9 cellular contexts compared by ENCODE assay signal in genomic region chr4:5460106-5460801, GRCh38.
DNase-seq lines count a peak whose midpoint lies in the region; ATAC-seq and TF ChIP-seq lines count a peak whose summit lies in the region.
"Had no signal": no experiment of that assay in that cellular context is flagged by ENCODE, and none has a peak within 500 bp of the region (broad histone marks: within the 10 kb centered on the region; RNA-seq: fewer than 3 reads in every experiment).

No MANE protein-coding gene starts in this region.

- H3K9me3 Mint-ChIP-seq in T-helper 2 cell treated with Interferon-gamma antibody and Interleukin-4, amounts not matched to agents 5 μg/mL and 100 μg/mL, for 36 hours, result no peaks in the 10 kb centered on the region

- no peak overlapping the region for H3K27ac Mint-ChIP-seq in T-helper 2 cell treated with Interferon-gamma antibody and Interleukin-4, amounts not matched to agents 5 μg/mL and 100 μg/mL, for 36 hours

- no peaks in the 10 kb centered on the region for H3K27me3 Mint-ChIP-seq in T-helper 2 cell treated with Interferon-gamma antibody and Interleukin-4, amounts not matched to agents 5 μg/mL and 100 μg/mL, for 36 hours (ENCODE audit: low read depth)

- H3K36me3 Mint-ChIP-seq in T-helper 2 cell treated with Interferon-gamma antibody and Interleukin-4, amounts not matched to agents 5 μg/mL and 100 μg/mL, for 36 hours (ENCODE audit: low read depth), result no peaks in the 10 kb centered on the region

- TF ChIP-seq CTCF in KMS-11 (conservative IDR thresholded peaks at IDR 0.05; ENCODE audit: low read depth, low read length) (peak; percentile 35), lower lobe of right lung (IDR thresholded peaks at IDR 0.05) (peak; percentile 35)

- no peaks in the 10 kb centered on the region for H3K79me2 ChIP-seq in KMS-11 (ENCODE audit: insufficient read depth, low read depth)

- H3K9me3 ChIP-seq in lower lobe of right lung, result no peaks in the 10 kb centered on the region

- no peaks in the 10 kb centered on the region for H3K4me1 Mint-ChIP-seq in T-helper 2 cell treated with Interferon-gamma antibody and Interleukin-4, amounts not matched to agents 5 μg/mL and 100 μg/mL, for 36 hours (ENCODE audit: low read depth)

- no peaks in the 10 kb centered on the region for H3K4me1 ChIP-seq in KMS-11 (ENCODE audit: low read depth, poor library complexity, severe bottlenecking)
- no peaks in the 10 kb centered on the region for H3K4me1 ChIP-seq in lower lobe of right lung

- DNase-seq in ELF-1 (ENCODE audit: low read depth, low spot score) (peak; percentile 36), cerebellar cortex (ENCODE audit: low spot score) (peak; percentile 16), lower lobe of right lung (no peak), hippocampal formation (lab: John Stamatoyannopoulos, UW) (no peak), cerebellum (ENCODE audit: low spot score) (no peak)
- DNase-seq in T-helper 2 cell treated with Interferon-gamma antibody and Interleukin-4, amounts not matched to agents 5 μg/mL and 100 μg/mL, for 36 hours (ENCODE audit: low spot score), result no peak
- DNase-seq: left cardiac atrium had no signal

- H3K27me3 ChIP-seq in KMS-11 (ENCODE audit: insufficient read depth, low read depth), result no peaks in the 10 kb centered on the region
- H3K27me3 ChIP-seq in lower lobe of right lung (ENCODE audit: low read depth), result no peaks in the 10 kb centered on the region

- no peaks in the 10 kb centered on the region for H4K20me1 ChIP-seq in KMS-11 (ENCODE audit: insufficient read depth)

- intact Hi-C loops in lower lobe of right lung (cut with DNase I), result no loop called here

- no peak for ATAC-seq in lower lobe of right lung
- no peak for ATAC-seq in GM18861 (IDR thresholded peaks at IDR 0.05; ENCODE audit: unreplicated experiment)

- H3K36me3 ChIP-seq in KMS-11 (ENCODE audit: insufficient read depth) (no peaks in the 10 kb centered on the region), lower lobe of right lung (no peaks in the 10 kb centered on the region)

- H3K4me3 Mint-ChIP-seq in T-helper 2 cell treated with Interferon-gamma antibody and Interleukin-4, amounts not matched to agents 5 μg/mL and 100 μg/mL, for 36 hours, result no peak overlapping the region

- H3K4me2 ChIP-seq in KMS-11, result no peak overlapping the region

- H3K9ac ChIP-seq in KMS-11, result no peak overlapping the region

- H3K4me3 ChIP-seq in KMS-11 (IDR thresholded peaks at IDR 0.05; ENCODE audit: insufficient read depth, low read depth, low read length), result no peak overlapping the region
- no peak overlapping the region for H3K4me3 ChIP-seq in lower lobe of right lung

- H3K27ac ChIP-seq in KMS-11, result no peak overlapping the region
- H3K27ac ChIP-seq in lower lobe of right lung, result no peak overlapping the region

- no peak overlapping the region for H2AFZ ChIP-seq in KMS-11 (ENCODE audit: low read depth)

Comparison
In these comparisons a context has a peak if more than half of its experiments do, and no peak if none do; other contexts are left out.
1. DNase-seq: peak in ELF-1 (single experiment) and cerebellar cortex (single experiment); none in lower lobe of right lung (single experiment), hippocampal formation (0 of 2), cerebellum (single experiment) and T-helper 2 cell treated with Interferon-gamma antibody and Interleukin-4, amounts not matched to agents 5 μg/mL and 100 μg/mL, for 36 hours (single experiment).